Comparison of ENCODE assay signal across 1 cellular context in genomic region chr1:183023601-183024351, GRCh38.
TF ChIP-seq lines count a peak whose summit lies in the region.

No MANE protein-coding gene starts in this region.

TF ChIP-seq in HepG2, 621 proteins besides CTCF, POLR2A, EP300 and RAD21 (continued from another document and continues in another):
- TF ChIP-seq PATZ1 (CRISPR knock-in tag; IDR thresholded peaks at IDR 0.05) (peak; percentile 62), YY1 (IDR thresholded peaks at IDR 0.05; ENCODE audit: insufficient read depth, insufficient replicate concordance, low read depth, low read length) (peak; percentile 18), ZBTB42 (CRISPR knock-in tag; IDR thresholded peaks at IDR 0.05) (0 out of 2 replicates have a peak, but pooled peaks have one; percentile 48), ZNF256 (CRISPR knock-in tag; conservative IDR thresholded peaks at IDR 0.05) (peak; percentile 71; the same call in 1 of the 2 replicates), ZNF83 (CRISPR knock-in tag; IDR thresholded peaks at IDR 0.05; ENCODE audit: borderline replicate concordance) (no peak), SCMH1 (CRISPR knock-in tag; IDR thresholded peaks at IDR 0.05; ENCODE audit: borderline replicate concordance) (no peak), ZNF672 (CRISPR knock-in tag; IDR thresholded peaks at IDR 0.05) (no peak), AGO2 (optimal IDR thresholded peaks at IDR 0.05; ENCODE audit: low read depth, low read length) (peak; percentile 89), PRDM15 (CRISPR knock-in tag; IDR thresholded peaks at IDR 0.05) (0 out of 2 replicates have a peak, but pooled peaks have one; percentile 30), ZNF530 (CRISPR knock-in tag; IDR thresholded peaks at IDR 0.05; ENCODE audit: low read depth) (no peak), ZNF570 (CRISPR knock-in tag; IDR thresholded peaks at IDR 0.05; ENCODE audit: borderline replicate concordance) (no peak), ARID5B (CRISPR knock-in tag; IDR thresholded peaks at IDR 0.05) (peak; percentile 61), RCOR2 (CRISPR knock-in tag; IDR thresholded peaks at IDR 0.05) (no peak), ZBTB10 (CRISPR knock-in tag; IDR thresholded peaks at IDR 0.05; ENCODE audit: borderline replicate concordance) (peak; percentile 80; the same call in 1 of the 2 replicates), ZSCAN5A (CRISPR knock-in tag; IDR thresholded peaks at IDR 0.05; ENCODE audit: borderline replicate concordance) (0 out of 2 replicates have a peak, but pooled peaks have one; percentile 26), U2AF1 (optimal IDR thresholded peaks at IDR 0.05; ENCODE audit: low read depth, low read length) (no peak), ZNF629 (CRISPR knock-in tag; conservative IDR thresholded peaks at IDR 0.05) (peak; percentile 28; the same call in 1 of the 2 replicates), ZNF124 (CRISPR knock-in tag; IDR thresholded peaks at IDR 0.05) (no peak), ZNF543 (CRISPR knock-in tag; IDR thresholded peaks at IDR 0.05) (no peak), MBNL3 (CRISPR knock-in tag; conservative IDR thresholded peaks at IDR 0.05) (no peak), REL (CRISPR knock-in tag; conservative IDR thresholded peaks at IDR 0.05) (0 out of 2 replicates have a peak, but pooled peaks have one; percentile 31), RBM39 (IDR thresholded peaks at IDR 0.05; ENCODE audit: low read depth, low read length, poor library complexity, severe bottlenecking) (no peak), BORCS8-MEF2B (CRISPR knock-in tag; IDR thresholded peaks at IDR 0.05) (peak; percentile 31; the same call in 1 of the 2 replicates), KLF9 (CRISPR knock-in tag; IDR thresholded peaks at IDR 0.05; ENCODE audit: low read depth) (0 out of 2 replicates have a peak, but pooled peaks have one; percentile 28), AHR (CRISPR knock-in tag; IDR thresholded peaks at IDR 0.05) (peak; percentile 19; the same call in 1 of the 2 replicates), MAFF (IDR thresholded peaks at IDR 0.05; ENCODE audit: low read depth, low read length) (no peak), LCORL (IDR thresholded peaks at IDR 0.05) (no peak), LCORL (CRISPR knock-in tag; IDR thresholded peaks at IDR 0.05) (peak; percentile 48; the same call in 1 of the 2 replicates), HMGA1 (CRISPR knock-in tag; conservative IDR thresholded peaks at IDR 0.05) (no peak), PBX2 (CRISPR knock-in tag; IDR thresholded peaks at IDR 0.05) (no peak), PCBP1 (IDR thresholded peaks at IDR 0.05; ENCODE audit: borderline replicate concordance, low read depth, low read length) (no peak), MLLT10 (CRISPR knock-in tag; IDR thresholded peaks at IDR 0.05) (no peak), SKI (IDR thresholded peaks at IDR 0.05; ENCODE audit: partially characterized antibody) (peak; percentile 52), NONO (IDR thresholded peaks at IDR 0.05) (no peak), NONO (CRISPR knock-in tag; conservative IDR thresholded peaks at IDR 0.05) (0 out of 2 replicates have a peak, but pooled peaks have one; percentile 31), ZNF234 (CRISPR knock-in tag; conservative IDR thresholded peaks at IDR 0.05) (no peak), THAP8 (CRISPR knock-in tag; IDR thresholded peaks at IDR 0.05; ENCODE audit: borderline replicate concordance) (no peak), ZNF383 (CRISPR knock-in tag; IDR thresholded peaks at IDR 0.05; ENCODE audit: borderline replicate concordance) (no peak), FOXP1 (IDR thresholded peaks at IDR 0.05) (no peak), FOXP1 (CRISPR knock-in tag; IDR thresholded peaks at IDR 0.05) (no peak), SALL1 (CRISPR knock-in tag; IDR thresholded peaks at IDR 0.05) (peak; percentile 47), THRA (CRISPR knock-in tag; IDR thresholded peaks at IDR 0.05; ENCODE audit: borderline replicate concordance) (peak; percentile 61; the same call in 1 of the 2 replicates), ZNF619 (CRISPR knock-in tag; IDR thresholded peaks at IDR 0.05) (no peak)
